Comparison of ENCODE assay signal across 9 cellular contexts in genomic region chr2:109242222-109242653, GRCh38.
DNase-seq lines count a peak whose midpoint lies in the region; ATAC-seq and TF ChIP-seq lines count a peak whose summit lies in the region.
"Had no signal": no experiment of that assay in that cellular context is flagged by ENCODE, and none has a peak within 500 bp of the region (broad histone marks: within the 10 kb centered on the region; RNA-seq: fewer than 3 reads in every experiment).

No MANE protein-coding gene starts in this region.

- intact Hi-C loops in colonic mucosa (cut with DNase I), result no loop called here

- H3K4me1 ChIP-seq in colonic mucosa (no peaks in the 10 kb centered on the region), lung (ENCODE audit: control insufficient read depth in 2 of 2, insufficient read depth in 2 of 2, low read length in 2 of 2) (peaks cover 27 to 36% of the 10 kb centered on the region in 2 donors), thoracic aorta (ENCODE audit: control insufficient read depth in 1 of 2, low read depth in 2 of 2) (peaks cover 61 to 100% of the 10 kb centered on the region in 2 donors)

- H3K9ac ChIP-seq in colonic mucosa (ENCODE audit: low read depth in 2 of 2, low read length in 2 of 2), result peak overlapping the region in 1 of 2 donors; percentile 36

- 80 to 82% methylated on average over 7 of the region's 7 CpGs for WGBS in lung, 2 donors

- H3K9me3 ChIP-seq in colonic mucosa, result no peaks in the 10 kb centered on the region
- H3K9me3 ChIP-seq in lung (ENCODE audit: control insufficient read depth in 2 of 2, insufficient read depth in 1 of 2, low read length in 1 of 2), result no peaks in the 10 kb centered on the region
- no peaks in the 10 kb centered on the region for H3K9me3 ChIP-seq in thoracic aorta

- DNase-seq in M059J (ENCODE audit: low read depth), result peak; percentile 26
- no peak for DNase-seq in colonic mucosa
- no peak for DNase-seq in lung (ENCODE audit: low spot score)
- no peak for DNase-seq in thoracic aorta (ENCODE audit: low spot score)
- DNase-seq: hippocampal formation had no signal

- H3K4me3 ChIP-seq in colonic mucosa (no peak overlapping the region), lung (no peak overlapping the region), thoracic aorta (peak overlapping the region; percentile 56)

- ATAC-seq in lung (ENCODE audit: insufficient read depth, low FRiP score), result no peak
- no peak for ATAC-seq in thoracic aorta (ENCODE audit: insufficient number of reproducible peaks, low FRiP score, low read depth)
- ATAC-seq in GM21367 (IDR thresholded peaks at IDR 0.05; ENCODE audit: unreplicated experiment), result no peak
- no peak for ATAC-seq in HG02852 (IDR thresholded peaks at IDR 0.05; ENCODE audit: unreplicated experiment)
- no peak for ATAC-seq in HG03175 (IDR thresholded peaks at IDR 0.05; ENCODE audit: unreplicated experiment)
- ATAC-seq in HG02885 (IDR thresholded peaks at IDR 0.05; ENCODE audit: poor library complexity, unreplicated experiment), result no peak

- no peaks in the 10 kb centered on the region for H3K36me3 ChIP-seq in colonic mucosa
- no peaks in the 10 kb centered on the region for H3K36me3 ChIP-seq in lung (ENCODE audit: control insufficient read depth in 2 of 2, insufficient read depth in 2 of 2, low read length in 2 of 2)
- H3K36me3 ChIP-seq in thoracic aorta, result no peaks in the 10 kb centered on the region

- H3K27me3 ChIP-seq in colonic mucosa, result no peaks in the 10 kb centered on the region
- no peaks in the 10 kb centered on the region for H3K27me3 ChIP-seq in lung (ENCODE audit: control insufficient read depth, insufficient read depth)
- no peaks in the 10 kb centered on the region for H3K27me3 ChIP-seq in thoracic aorta (replicated peaks; ENCODE audit: insufficient read depth)

- no peak for TF ChIP-seq CTCF in colonic mucosa (IDR thresholded peaks at IDR 0.05)
- TF ChIP-seq CTCF in lung (IDR thresholded peaks at IDR 0.05; ENCODE audit: control extremely low read depth, extremely low read depth), result no peak
- no peak for TF ChIP-seq CTCF in thoracic aorta (IDR thresholded peaks at IDR 0.05)

- H3K27ac ChIP-seq in colonic mucosa (peak overlapping the region; percentile 48), lung (ENCODE audit: low read depth in 1 of 2, low read length in 1 of 2) (peak overlapping the region; percentile 81 to 87), thoracic aorta (peak overlapping the region; percentile 75 to 93)
